In genomic region chr4:104719539-104720230, GRCh38 we compare ENCODE assay signal across 12 cellular contexts.
DNase-seq lines count a peak whose midpoint lies in the region; ATAC-seq lines count a peak whose summit lies in the region.
"Had no signal": no experiment of that assay in that cellular context is flagged by ENCODE, and none has a peak within 500 bp of the region (broad histone marks: within the 10 kb centered on the region; RNA-seq: fewer than 3 reads in every experiment).

No MANE protein-coding gene starts in this region.

- no peak for DNase-seq in NOMO-1 (lab: John Stamatoyannopoulos, UW; ENCODE audit: unreplicated experiment in 2 of 2)
- DNase-seq in activated CD8-positive, alpha-beta memory T cell treated with anti-CD3 and anti-CD28 coated beads, Interleukin-2, amount 50 U/mL, for 4 hours, result no peak
- DNase-seq in ecto neural progenitor cell (ENCODE audit: low spot score), result no peak
- DNase-seq in epidermal melanocyte (ENCODE audit: insufficient read length, low spot score), result no peak
- DNase-seq: C1 segment of cervical spinal cord; NCI-H2227 treated with DMSO at 0.1 percent for 48 hours; stimulated activated CD4-positive, alpha-beta T cell treated with anti-CD3 and anti-CD28 coated beads, Interleukin-4, amount 100 ng/mL, for 1 hour; stomach had no signal

- ATAC-seq in GM18867 (IDR thresholded peaks at IDR 0.05; ENCODE audit: unreplicated experiment) (peak; percentile 96), GM21526 (IDR thresholded peaks at IDR 0.05; ENCODE audit: low FRiP score, unreplicated experiment) (peak; percentile 99), HG03025 (IDR thresholded peaks at IDR 0.05; ENCODE audit: low FRiP score, unreplicated experiment) (peak; percentile 99), HG03575 (IDR thresholded peaks at IDR 0.05; ENCODE audit: extremely low read depth, insufficient number of reproducible peaks, low FRiP score, unreplicated experiment) (peak; percentile 99)
